In genomic region chr16:29852654-29853053, GRCh38 we compare ENCODE assay signal across 1 cellular context.
TF ChIP-seq lines count a peak whose summit lies in the region.

No MANE protein-coding gene starts in this region.

TF ChIP-seq in IMR-90, 13 proteins besides CTCF, POLR2A, EP300 and RAD21 (continued from another document):
- peak; percentile 89 for TF ChIP-seq USF2 (IDR thresholded peaks at IDR 0.05; ENCODE audit: low read depth, low read length)
